In genomic region chr3:112042842-112043280, GRCh38 we compare ENCODE assay signal across 1 cellular context.
TF ChIP-seq lines count a peak whose summit lies in the region.

No MANE protein-coding gene starts in this region.

TF ChIP-seq in GM12878, 131 proteins besides CTCF, POLR2A, EP300 and RAD21:
- TF ChIP-seq, protein P1, sequence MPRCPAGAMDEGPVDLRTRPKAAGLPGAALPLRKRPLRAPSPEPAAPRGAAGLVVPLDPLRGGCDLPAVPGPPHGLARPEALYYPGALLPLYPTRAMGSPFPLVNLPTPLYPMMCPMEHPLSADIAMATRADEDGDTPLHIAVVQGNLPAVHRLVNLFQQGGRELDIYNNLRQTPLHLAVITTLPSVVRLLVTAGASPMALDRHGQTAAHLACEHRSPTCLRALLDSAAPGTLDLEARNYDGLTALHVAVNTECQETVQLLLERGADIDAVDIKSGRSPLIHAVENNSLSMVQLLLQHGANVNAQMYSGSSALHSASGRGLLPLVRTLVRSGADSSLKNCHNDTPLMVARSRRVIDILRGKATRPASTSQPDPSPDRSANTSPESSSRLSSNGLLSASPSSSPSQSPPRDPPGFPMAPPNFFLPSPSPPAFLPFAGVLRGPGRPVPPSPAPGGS (IDR thresholded peaks at IDR 0.05; ENCODE audit: borderline replicate concordance, insufficient read depth, low read depth, low read length, poor library complexity, severe bottlenecking): no peak
- TF ChIP-seq ZBTB40 (IDR thresholded peaks at IDR 0.05; ENCODE audit: borderline replicate concordance) (no peak), ZNF592 (IDR thresholded peaks at IDR 0.05) (no peak), ATF2 (IDR thresholded peaks at IDR 0.05; ENCODE audit: low read length) (no peak), ZNF384 (IDR thresholded peaks at IDR 0.05; ENCODE audit: borderline replicate concordance, low read depth, low read length) (no peak), MEF2B (IDR thresholded peaks at IDR 0.05; ENCODE audit: partially characterized antibody, poor library complexity, severe bottlenecking) (no peak), RCOR1 (conservative IDR thresholded peaks at IDR 0.05; ENCODE audit: low read depth, low read length) (no peak), NRF1 (conservative IDR thresholded peaks at IDR 0.05; ENCODE audit: low read depth, low read length) (no peak), JUND (IDR thresholded peaks at IDR 0.05; ENCODE audit: low read depth, low read length) (no peak), RUNX3 (IDR thresholded peaks at IDR 0.05; ENCODE audit: low read length) (no peak), PAX8 (IDR thresholded peaks at IDR 0.05) (no peak), CHD1 (IDR thresholded peaks at IDR 0.05; ENCODE audit: low read depth, low read length) (no peak), BCL11A (IDR thresholded peaks at IDR 0.05; ENCODE audit: low read depth, low read length) (no peak), RELA (IDR thresholded peaks at IDR 0.05; ENCODE audit: borderline replicate concordance, partially characterized antibody) (no peak), HCFC1 (IDR thresholded peaks at IDR 0.05; ENCODE audit: low read length) (no peak)
- TF ChIP-seq, protein P2, sequence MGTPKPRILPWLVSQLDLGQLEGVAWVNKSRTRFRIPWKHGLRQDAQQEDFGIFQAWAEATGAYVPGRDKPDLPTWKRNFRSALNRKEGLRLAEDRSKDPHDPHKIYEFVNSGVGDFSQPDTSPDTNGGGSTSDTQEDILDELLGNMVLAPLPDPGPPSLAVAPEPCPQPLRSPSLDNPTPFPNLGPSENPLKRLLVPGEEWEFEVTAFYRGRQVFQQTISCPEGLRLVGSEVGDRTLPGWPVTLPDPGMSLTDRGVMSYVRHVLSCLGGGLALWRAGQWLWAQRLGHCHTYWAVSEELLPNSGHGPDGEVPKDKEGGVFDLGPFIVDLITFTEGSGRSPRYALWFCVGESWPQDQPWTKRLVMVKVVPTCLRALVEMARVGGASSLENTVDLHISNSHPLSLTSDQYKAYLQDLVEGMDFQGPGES (IDR thresholded peaks at IDR 0.05): no peak
- TF ChIP-seq, protein P3, sequence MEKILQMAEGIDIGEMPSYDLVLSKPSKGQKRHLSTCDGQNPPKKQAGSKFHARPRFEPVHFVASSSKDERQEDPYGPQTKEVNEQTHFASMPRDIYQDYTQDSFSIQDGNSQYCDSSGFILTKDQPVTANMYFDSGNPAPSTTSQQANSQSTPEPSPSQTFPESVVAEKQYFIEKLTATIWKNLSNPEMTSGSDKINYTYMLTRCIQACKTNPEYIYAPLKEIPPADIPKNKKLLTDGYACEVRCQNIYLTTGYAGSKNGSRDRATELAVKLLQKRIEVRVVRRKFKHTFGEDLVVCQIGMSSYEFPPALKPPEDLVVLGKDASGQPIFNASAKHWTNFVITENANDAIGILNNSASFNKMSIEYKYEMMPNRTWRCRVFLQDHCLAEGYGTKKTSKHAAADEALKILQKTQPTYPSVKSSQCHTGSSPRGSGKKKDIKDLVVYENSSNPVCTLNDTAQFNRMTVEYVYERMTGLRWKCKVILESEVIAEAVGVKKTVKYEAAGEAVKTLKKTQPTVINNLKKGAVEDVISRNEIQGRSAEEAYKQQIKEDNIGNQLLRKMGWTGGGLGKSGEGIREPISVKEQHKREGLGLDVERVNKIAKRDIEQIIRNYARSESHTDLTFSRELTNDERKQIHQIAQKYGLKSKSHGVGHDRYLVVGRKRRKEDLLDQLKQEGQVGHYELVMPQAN (conservative IDR thresholded peaks at IDR 0.05): no peak
- TF ChIP-seq, protein P4, sequence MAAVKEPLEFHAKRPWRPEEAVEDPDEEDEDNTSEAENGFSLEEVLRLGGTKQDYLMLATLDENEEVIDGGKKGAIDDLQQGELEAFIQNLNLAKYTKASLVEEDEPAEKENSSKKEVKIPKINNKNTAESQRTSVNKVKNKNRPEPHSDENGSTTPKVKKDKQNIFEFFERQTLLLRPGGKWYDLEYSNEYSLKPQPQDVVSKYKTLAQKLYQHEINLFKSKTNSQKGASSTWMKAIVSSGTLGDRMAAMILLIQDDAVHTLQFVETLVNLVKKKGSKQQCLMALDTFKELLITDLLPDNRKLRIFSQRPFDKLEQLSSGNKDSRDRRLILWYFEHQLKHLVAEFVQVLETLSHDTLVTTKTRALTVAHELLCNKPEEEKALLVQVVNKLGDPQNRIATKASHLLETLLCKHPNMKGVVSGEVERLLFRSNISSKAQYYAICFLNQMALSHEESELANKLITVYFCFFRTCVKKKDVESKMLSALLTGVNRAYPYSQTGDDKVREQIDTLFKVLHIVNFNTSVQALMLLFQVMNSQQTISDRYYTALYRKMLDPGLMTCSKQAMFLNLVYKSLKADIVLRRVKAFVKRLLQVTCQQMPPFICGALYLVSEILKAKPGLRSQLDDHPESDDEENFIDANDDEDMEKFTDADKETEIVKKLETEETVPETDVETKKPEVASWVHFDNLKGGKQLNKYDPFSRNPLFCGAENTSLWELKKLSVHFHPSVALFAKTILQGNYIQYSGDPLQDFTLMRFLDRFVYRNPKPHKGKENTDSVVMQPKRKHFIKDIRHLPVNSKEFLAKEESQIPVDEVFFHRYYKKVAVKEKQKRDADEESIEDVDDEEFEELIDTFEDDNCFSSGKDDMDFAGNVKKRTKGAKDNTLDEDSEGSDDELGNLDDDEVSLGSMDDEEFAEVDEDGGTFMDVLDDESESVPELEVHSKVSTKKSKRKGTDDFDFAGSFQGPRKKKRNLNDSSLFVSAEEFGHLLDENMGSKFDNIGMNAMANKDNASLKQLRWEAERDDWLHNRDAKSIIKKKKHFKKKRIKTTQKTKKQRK (IDR thresholded peaks at IDR 0.05; ENCODE audit: low read depth, low read length): no peak
- TF ChIP-seq, protein P5, sequence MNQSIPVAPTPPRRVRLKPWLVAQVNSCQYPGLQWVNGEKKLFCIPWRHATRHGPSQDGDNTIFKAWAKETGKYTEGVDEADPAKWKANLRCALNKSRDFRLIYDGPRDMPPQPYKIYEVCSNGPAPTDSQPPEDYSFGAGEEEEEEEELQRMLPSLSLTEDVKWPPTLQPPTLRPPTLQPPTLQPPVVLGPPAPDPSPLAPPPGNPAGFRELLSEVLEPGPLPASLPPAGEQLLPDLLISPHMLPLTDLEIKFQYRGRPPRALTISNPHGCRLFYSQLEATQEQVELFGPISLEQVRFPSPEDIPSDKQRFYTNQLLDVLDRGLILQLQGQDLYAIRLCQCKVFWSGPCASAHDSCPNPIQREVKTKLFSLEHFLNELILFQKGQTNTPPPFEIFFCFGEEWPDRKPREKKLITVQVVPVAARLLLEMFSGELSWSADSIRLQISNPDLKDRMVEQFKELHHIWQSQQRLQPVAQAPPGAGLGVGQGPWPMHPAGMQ (IDR thresholded peaks at IDR 0.05; ENCODE audit: borderline replicate concordance): no peak
- TF ChIP-seq, protein P6, sequence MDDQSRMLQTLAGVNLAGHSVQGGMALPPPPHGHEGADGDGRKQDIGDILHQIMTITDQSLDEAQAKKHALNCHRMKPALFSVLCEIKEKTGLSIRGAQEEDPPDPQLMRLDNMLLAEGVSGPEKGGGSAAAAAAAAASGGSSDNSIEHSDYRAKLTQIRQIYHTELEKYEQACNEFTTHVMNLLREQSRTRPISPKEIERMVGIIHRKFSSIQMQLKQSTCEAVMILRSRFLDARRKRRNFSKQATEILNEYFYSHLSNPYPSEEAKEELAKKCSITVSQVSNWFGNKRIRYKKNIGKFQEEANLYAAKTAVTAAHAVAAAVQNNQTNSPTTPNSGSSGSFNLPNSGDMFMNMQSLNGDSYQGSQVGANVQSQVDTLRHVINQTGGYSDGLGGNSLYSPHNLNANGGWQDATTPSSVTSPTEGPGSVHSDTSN (IDR thresholded peaks at IDR 0.05; ENCODE audit: insufficient replicate concordance, low read depth, low read length): no peak
